In genomic region chr15:62519900-62520299, GRCh38 we compare ENCODE assay signal across 25 cellular contexts.
DNase-seq lines count a peak whose midpoint lies in the region; ATAC-seq, FAIRE-seq and TF ChIP-seq lines count a peak whose summit lies in the region.
"Had no signal": no experiment of that assay in that cellular context is flagged by ENCODE, and none has a peak within 500 bp of the region (broad histone marks: within the 10 kb centered on the region; RNA-seq: fewer than 3 reads in every experiment).

No MANE protein-coding gene starts in this region.

- peaks cover 0 to 4% of the 10 kb centered on the region in 2 donors for H3K9me3 Mint-ChIP-seq in activated naive CD4-positive, alpha-beta T cell treated with anti-CD3 and anti-CD28 coated beads, Interleukin-2, amount 50 U/mL, for 72 hours
- no peaks in the 10 kb centered on the region for H3K9me3 Mint-ChIP-seq in activated T-helper 17 cell treated with anti-CD3 and anti-CD28 coated beads, Interleukin-2, amount 50 U/mL, for 72 hours
- H3K9me3 Mint-ChIP-seq: CD4-positive, alpha-beta T cell had no signal

- H3K27ac ChIP-seq in A549 (no peak overlapping the region), colonic mucosa (no peak overlapping the region)
- H3K27ac ChIP-seq: BLaER1 treated with 17β-estradiol and CSF1 and Interleukin-3, amounts not matched to agents 10 nM and 100 nM; KMS-11; PC-9 had no signal

- TF ChIP-seq RAD21 in A549 (conservative IDR thresholded peaks at IDR 0.05 in 1 of 2, IDR thresholded peaks at IDR 0.05 in 1 of 2) = no peak

- peaks cover 4% of the 10 kb centered on the region; the same call in 2 of the 3 replicates for H3K4me1 ChIP-seq in A549
- no peaks in the 10 kb centered on the region for H3K4me1 ChIP-seq in colonic mucosa
- H3K4me1 ChIP-seq: BLaER1 treated with 17β-estradiol and CSF1 and Interleukin-3, amounts not matched to agents 10 nM and 100 nM had no signal

- no peak for TF ChIP-seq POLR2A in A549 (IDR thresholded peaks at IDR 0.05; ENCODE audit: low read length)

- no peaks in the 10 kb centered on the region for H3K36me3 Mint-ChIP-seq in activated naive CD4-positive, alpha-beta T cell treated with anti-CD3 and anti-CD28 coated beads, Interleukin-2, amount 50 U/mL, for 72 hours
- no peaks in the 10 kb centered on the region for H3K36me3 Mint-ChIP-seq in activated T-helper 17 cell treated with anti-CD3 and anti-CD28 coated beads, Interleukin-2, amount 50 U/mL, for 72 hours (ENCODE audit: low read depth)
- H3K36me3 Mint-ChIP-seq: IgD-negative memory B cell had no signal

- WGBS in A549 (ENCODE audit: missing lambda C conversion rate) = 82% methylated on average over 4 of the region's 4 CpGs

- H3K27me3 ChIP-seq in colonic mucosa = no peaks in the 10 kb centered on the region
- H3K27me3 ChIP-seq: BLaER1 treated with 17β-estradiol and CSF1 and Interleukin-3, amounts not matched to agents 10 nM and 100 nM had no signal

- intact Hi-C loops in colonic mucosa (cut with DNase I) = no loop called here

- TF ChIP-seq CTCF in A549 (IDR thresholded peaks at IDR 0.05) (no peak), colonic mucosa (IDR thresholded peaks at IDR 0.05) (no peak)

- CTCF ChIA-PET in A549 (lab: Yijun Ruan, JAX) = interaction anchor here (0.9 to 2.3 kb wide), 2 partner anchors 16 to 29 kb away, joined by 3 to 7 read pairs; no protein-coding TSS in a partner anchor

- H3K9me3 ChIP-seq in A549 = no peaks in the 10 kb centered on the region
- no peaks in the 10 kb centered on the region for H3K9me3 ChIP-seq in colonic mucosa
- H3K9me3 ChIP-seq: BLaER1 treated with 17β-estradiol and CSF1 and Interleukin-3, amounts not matched to agents 10 nM and 100 nM had no signal

- H3K4me3 ChIP-seq in A549 (no peak overlapping the region), colonic mucosa (no peak overlapping the region)
- H3K4me3 ChIP-seq: BLaER1 treated with 17β-estradiol and CSF1 and Interleukin-3, amounts not matched to agents 10 nM and 100 nM; PC-9 had no signal

- POLR2A ChIA-PET in A549 (lab: Yijun Ruan, JAX) = no interaction called here

- peak; percentile 56 for FAIRE-seq in A549 (lab: Jason Lieb, UNC)
- FAIRE-seq: A204.1, GM18507, H54 had no signal

- H3K27ac Mint-ChIP-seq in activated naive CD4-positive, alpha-beta T cell treated with anti-CD3 and anti-CD28 coated beads, Interleukin-2, amount 50 U/mL, for 72 hours = no peak overlapping the region
- no peak overlapping the region for H3K27ac Mint-ChIP-seq in activated T-helper 17 cell treated with anti-CD3 and anti-CD28 coated beads, Interleukin-2, amount 50 U/mL, for 72 hours
- H3K27ac Mint-ChIP-seq: CD4-positive, alpha-beta T cell; IgD-negative memory B cell had no signal

- no peak overlapping the region for H3K4me2 ChIP-seq in A549
- H3K4me2 ChIP-seq: BLaER1 treated with 17β-estradiol and CSF1 and Interleukin-3, amounts not matched to agents 10 nM and 100 nM; KMS-11; PC-9 had no signal

- no peak overlapping the region for H3K4me3 Mint-ChIP-seq in activated T-helper 17 cell treated with anti-CD3 and anti-CD28 coated beads, Interleukin-2, amount 50 U/mL, for 72 hours
- H3K4me3 Mint-ChIP-seq: CD4-positive, alpha-beta T cell; IgD-negative memory B cell had no signal

- H3K27me3 Mint-ChIP-seq in activated T-helper 17 cell treated with anti-CD3 and anti-CD28 coated beads, Interleukin-2, amount 50 U/mL, for 72 hours = peaks cover 41% of the 10 kb centered on the region

- peak; percentile 1 to 20 for DNase-seq in activated CD4-positive, alpha-beta T cell treated with anti-CD3 and anti-CD28 coated beads, Interleukin-2, amount 50 U/mL, for 48 hours
- DNase-seq in activated CD4-positive, alpha-beta T cell treated with anti-CD3 and anti-CD28 coated beads for 4 hours = no peak
- DNase-seq in activated naive CD4-positive, alpha-beta T cell treated with anti-CD3 and anti-CD28 coated beads, Interleukin-2, amount 50 U/mL, for 72 hours (ENCODE audit: low spot score in 2 of 2) = no peak
- no peak for DNase-seq in activated naive CD4-positive, alpha-beta T cell (lab: John Stamatoyannopoulos, UW)
- DNase-seq in A549 (ENCODE audit: low read depth in 1 of 2, low spot score in 1 of 2) (no peak), colonic mucosa (no peak)
- DNase-seq: AML-193; CD4-positive, alpha-beta T cell; DMS53; MM.1S; NCI-H1048; NCI-H1694; NCI-H2029 treated with DMSO at 0.1 percent for 48 hours; NCI-H446 treated with DMSO at 0.1 percent for 48 hours; NCI-H526 treated with DMSO at 0.1 percent for 48 hours; PC-9 had no signal

- ATAC-seq in activated naive CD4-positive, alpha-beta T cell treated with anti-CD3 and anti-CD28 coated beads, Interleukin-2, amount 50 U/mL, for 72 hours = peak; percentile 54 to 90
- no peak for ATAC-seq in A549
- ATAC-seq in activated T-helper 17 cell treated with anti-CD3 and anti-CD28 coated beads, Interleukin-2, amount 50 U/mL, for 72 hours (replicated peaks) = peak; percentile 93
- ATAC-seq in GM18873 (IDR thresholded peaks at IDR 0.05; ENCODE audit: low FRiP score, unreplicated experiment) = no peak
- ATAC-seq: Right ventricle myocardium inferior had no signal

- no peak for TF ChIP-seq EP300 in A549 (IDR thresholded peaks at IDR 0.05)

- no peaks in the 10 kb centered on the region for H3K36me3 ChIP-seq in colonic mucosa
- H3K36me3 ChIP-seq: BLaER1 treated with 17β-estradiol and CSF1 and Interleukin-3, amounts not matched to agents 10 nM and 100 nM had no signal

- H3K9ac ChIP-seq in colonic mucosa (ENCODE audit: low read depth in 2 of 2, low read length in 2 of 2) = no peak overlapping the region
- H3K9ac ChIP-seq: BLaER1 treated with 17β-estradiol and CSF1 and Interleukin-3, amounts not matched to agents 10 nM and 100 nM; KMS-11 had no signal

- H3K4me1 Mint-ChIP-seq in activated T-helper 17 cell treated with anti-CD3 and anti-CD28 coated beads, Interleukin-2, amount 50 U/mL, for 72 hours = peaks cover 4% of the 10 kb centered on the region
- H3K4me1 Mint-ChIP-seq: IgD-negative memory B cell had no signal

TF ChIP-seq in A549, 52 proteins besides CTCF, POLR2A, EP300 and RAD21:
- TF ChIP-seq JUN (IDR thresholded peaks at IDR 0.05) (no peak), HOXA7 (CRISPR knock-in tag; IDR thresholded peaks at IDR 0.05) (no peak), CBX2 (IDR thresholded peaks at IDR 0.05; ENCODE audit: borderline replicate concordance, low read depth) (no peak), MAX (IDR thresholded peaks at IDR 0.05) (no peak), FOSL2 (IDR thresholded peaks at IDR 0.05) (no peak), FOSL2 (CRISPR knock-in tag; IDR thresholded peaks at IDR 0.05) (no peak), HDAC2 (IDR thresholded peaks at IDR 0.05) (no peak), CBX8 (IDR thresholded peaks at IDR 0.05) (no peak), SREBF2 (IDR thresholded peaks at IDR 0.05) (no peak)
TF ChIP-seq in A549: peak in this region for 0.

Comparison
In these comparisons a context has a peak if more than half of its experiments do, and no peak if none do; other contexts are left out.
1. DNase-seq: peak in activated CD4-positive, alpha-beta T cell treated with anti-CD3 and anti-CD28 coated beads, Interleukin-2, amount 50 U/mL, for 48 hours (2 of 2); none in activated CD4-positive, alpha-beta T cell treated with anti-CD3 and anti-CD28 coated beads for 4 hours (0 of 2), activated naive CD4-positive, alpha-beta T cell treated with anti-CD3 and anti-CD28 coated beads, Interleukin-2, amount 50 U/mL, for 72 hours (0 of 2), activated naive CD4-positive, alpha-beta T cell (0 of 4), A549 (0 of 2) and colonic mucosa (single experiment).
2. ATAC-seq: peak in activated naive CD4-positive, alpha-beta T cell treated with anti-CD3 and anti-CD28 coated beads, Interleukin-2, amount 50 U/mL, for 72 hours (2 of 2) and activated T-helper 17 cell treated with anti-CD3 and anti-CD28 coated beads, Interleukin-2, amount 50 U/mL, for 72 hours (single experiment); none in A549 (0 of 2) and GM18873 (single experiment).